ENCODE assay signal across 8 cellular contexts in genomic region chr4:40254961-40255721, GRCh38. TPM values are rescaled to one million over a fixed set of nuclear protein-coding genes. Genes with fewer than 3 reads are reported as not detected.
A peak's percentile ranks its signal among the peaks of the same experiment; 100 is the strongest.
DNase-seq lines count a peak whose midpoint lies in the region; ATAC-seq and TF ChIP-seq lines count a peak whose summit lies in the region.

No MANE protein-coding gene starts in this region.

- peaks cover 0 to 4% (median 4%) of the 10 kb centered on the region in 3 donors for H3K9me3 Mint-ChIP-seq in T-cell

- H3K4me3 ChIP-seq in skeletal muscle cell (ENCODE audit: low read depth, low read length): no peak overlapping the region
- no peak overlapping the region for H3K4me3 ChIP-seq in prostate gland

- TF ChIP-seq POLR2A in prostate gland (IDR thresholded peaks at IDR 0.05): no peak

- ATAC-seq in T-cell (replicated peaks in 1 of 4) (peak; percentile 31 to 63 (median 57)), HG02759 (IDR thresholded peaks at IDR 0.05; ENCODE audit: unreplicated experiment) (no peak)

- DNase-seq in NCI-H2196 (lab: John Stamatoyannopoulos, UW; ENCODE audit: unreplicated experiment): peak; percentile 21
- DNase-seq in NCI-H2196 treated with DMSO at 0.1 percent for 48 hours (lab: John Stamatoyannopoulos, UW; ENCODE audit: unreplicated experiment): no peak
- no peak for DNase-seq in T-cell
- DNase-seq in epithelial cell of prostate (ENCODE audit: low read depth, low spot score): peak; percentile 33
- DNase-seq in skeletal muscle cell (ENCODE audit: low read depth): peak; percentile 60
- no peak for DNase-seq in hypothalamus (lab: John Stamatoyannopoulos, UW)
- DNase-seq in prostate gland (ENCODE audit: low spot score): no peak

- 72% methylated on average over 8 of the region's 8 CpGs for WGBS in prostate gland

- H3K9me3 ChIP-seq in prostate gland: no peaks in the 10 kb centered on the region

- H3K27ac ChIP-seq in epithelial cell of prostate (peak overlapping the region; percentile 91), prostate gland (peak overlapping the region in 1 of 2 donors; percentile 40)

- H3K4me3 Mint-ChIP-seq in T-cell: peak overlapping the region; percentile 1 to 55 (median 15)

- intact Hi-C loops in prostate gland (cut with DNase I): no loop called here

- H3K4me1 Mint-ChIP-seq in T-cell: peaks cover 73 to 84% (median 75%) of the 10 kb centered on the region in 3 donors

- H3K27ac Mint-ChIP-seq in T-cell: peak overlapping the region; percentile 82 to 97

- CTCF ChIA-PET in T-cell (lab: Charles Lee): no interaction called here

- no peaks in the 10 kb centered on the region for H3K27me3 ChIP-seq in prostate gland (replicated peaks; ENCODE audit: insufficient read depth)

- POLR2A ChIA-PET in T-cell (lab: Charles Lee): interaction anchor here in 1 of 2 donors (0.6 kb wide), 1 partner anchor 61 kb away, joined by 8 read pairs; no protein-coding TSS in a partner anchor

- no peak for TF ChIP-seq CTCF in prostate gland (IDR thresholded peaks at IDR 0.05)

- H3K36me3 Mint-ChIP-seq in T-cell: peaks cover 6% of the 10 kb centered on the region

- H3K4me1 ChIP-seq in prostate gland (replicated peaks): no peaks in the 10 kb centered on the region

- H3K36me3 ChIP-seq in prostate gland: no peaks in the 10 kb centered on the region

- no peaks in the 10 kb centered on the region for H3K27me3 Mint-ChIP-seq in T-cell

RNA-seq across cellular contexts. Expression of gene RHOH, which starts 58.3 kb away (rescaled TPM):
- total RNA-seq in T-cell (100 to 1,000 TPM; 174 to 436 (median 216) TPM), prostate gland (1 to 10 TPM; 1.3 to 1.9 TPM)

Comparison
In these comparisons a context has a peak if more than half of its experiments do, and no peak if none do; other contexts are left out.
1. DNase-seq: peak in NCI-H2196 (single experiment), epithelial cell of prostate (single experiment) and skeletal muscle cell (single experiment); none in NCI-H2196 treated with DMSO at 0.1 percent for 48 hours (single experiment), T-cell (0 of 34), hypothalamus (0 of 51) and prostate gland (single experiment).
2. RNA of gene RHOH, which starts 58.3 kb away (total RNA-seq): 174 to 436 TPM in T-cell; 1.3 to 1.9 TPM in prostate gland; every median in the first group is over 10 times any median in the second.